1 cellular context compared by ENCODE assay signal in the genomic region with DNA sequence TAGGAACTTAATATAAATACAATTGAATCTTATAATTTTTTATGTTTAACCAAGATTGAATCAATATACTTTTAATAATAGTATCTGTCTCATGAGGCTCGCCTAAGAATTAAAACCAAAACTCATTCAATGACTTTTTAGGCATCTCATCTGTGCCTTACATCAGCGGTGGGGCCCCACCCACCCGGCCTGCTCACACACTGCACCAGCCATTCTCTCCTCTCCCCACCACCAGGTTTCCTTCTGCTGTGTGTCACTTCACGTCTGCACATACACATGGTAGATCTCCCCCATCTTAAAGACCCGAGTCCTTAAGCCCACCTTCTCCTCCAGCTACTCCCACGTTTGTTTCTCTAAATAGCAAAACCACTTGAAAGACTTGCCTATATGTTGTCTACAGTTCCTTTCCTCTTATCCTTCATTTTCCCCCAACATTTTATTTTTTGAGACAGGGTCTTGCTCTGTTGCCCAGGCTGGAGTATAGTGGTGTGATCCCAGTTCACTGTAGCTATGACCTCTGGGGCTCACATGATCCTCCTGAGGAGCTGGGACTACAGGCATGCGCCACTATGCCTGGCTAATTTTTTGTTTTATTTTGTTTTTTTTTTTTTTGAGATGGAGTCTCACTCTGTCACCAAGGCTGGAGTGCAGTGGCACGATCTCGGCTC.
TF ChIP-seq lines count a peak whose summit lies in the region.

No MANE protein-coding gene starts in this region.

TF ChIP-seq in GM12878, 131 proteins besides CTCF, POLR2A, EP300 and RAD21 (continued from another document):
- TF ChIP-seq, protein P1, sequence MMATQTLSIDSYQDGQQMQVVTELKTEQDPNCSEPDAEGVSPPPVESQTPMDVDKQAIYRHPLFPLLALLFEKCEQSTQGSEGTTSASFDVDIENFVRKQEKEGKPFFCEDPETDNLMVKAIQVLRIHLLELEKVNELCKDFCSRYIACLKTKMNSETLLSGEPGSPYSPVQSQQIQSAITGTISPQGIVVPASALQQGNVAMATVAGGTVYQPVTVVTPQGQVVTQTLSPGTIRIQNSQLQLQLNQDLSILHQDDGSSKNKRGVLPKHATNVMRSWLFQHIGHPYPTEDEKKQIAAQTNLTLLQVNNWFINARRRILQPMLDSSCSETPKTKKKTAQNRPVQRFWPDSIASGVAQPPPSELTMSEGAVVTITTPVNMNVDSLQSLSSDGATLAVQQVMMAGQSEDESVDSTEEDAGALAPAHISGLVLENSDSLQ (IDR thresholded peaks at IDR 0.05): no peak
- TF ChIP-seq ETV6 (conservative IDR thresholded peaks at IDR 0.05 in 1 of 2, IDR thresholded peaks at IDR 0.05 in 1 of 2; ENCODE audit: borderline replicate concordance in 1 of 2, low read depth in 1 of 2): no peak
- TF ChIP-seq SP1 (IDR thresholded peaks at IDR 0.05; ENCODE audit: low read depth, low read length): no peak
- no peak for TF ChIP-seq BHLHE40 (IDR thresholded peaks at IDR 0.05; ENCODE audit: borderline replicate concordance in 1 of 2, low read depth in 2 of 2, low read length in 1 of 2)
- no peak for TF ChIP-seq RFX5 (IDR thresholded peaks at IDR 0.05; ENCODE audit: low read depth, low read length)
- TF ChIP-seq TAF1 (IDR thresholded peaks at IDR 0.05; ENCODE audit: borderline replicate concordance, low read depth, low read length): no peak
- TF ChIP-seq SIX5 (IDR thresholded peaks at IDR 0.05; ENCODE audit: low read depth, low read length, severe bottlenecking): no peak
- TF ChIP-seq KLF5 (IDR thresholded peaks at IDR 0.05; ENCODE audit: partially characterized antibody): no peak
- TF ChIP-seq RBBP5 (conservative IDR thresholded peaks at IDR 0.05): no peak
- TF ChIP-seq HCFC1 (IDR thresholded peaks at IDR 0.05; ENCODE audit: low read length): no peak
- no peak for TF ChIP-seq MEF2A (IDR thresholded peaks at IDR 0.05; ENCODE audit: insufficient read depth, low read depth, low read length)
- TF ChIP-seq, protein P2, sequence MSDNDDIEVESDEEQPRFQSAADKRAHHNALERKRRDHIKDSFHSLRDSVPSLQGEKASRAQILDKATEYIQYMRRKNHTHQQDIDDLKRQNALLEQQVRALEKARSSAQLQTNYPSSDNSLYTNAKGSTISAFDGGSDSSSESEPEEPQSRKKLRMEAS (IDR thresholded peaks at IDR 0.05; ENCODE audit: low read depth, low read length): no peak
- TF ChIP-seq POU2F2 (IDR thresholded peaks at IDR 0.05; ENCODE audit: borderline replicate concordance, low read depth, low read length): no peak
- TF ChIP-seq IRF5 (IDR thresholded peaks at IDR 0.05; ENCODE audit: borderline replicate concordance): no peak
- no peak for TF ChIP-seq POLR2AphosphoS5 (IDR thresholded peaks at IDR 0.05; ENCODE audit: low read length)
- no peak for TF ChIP-seq RCOR1 (conservative IDR thresholded peaks at IDR 0.05; ENCODE audit: low read depth, low read length)
- no peak for TF ChIP-seq RUNX3 (IDR thresholded peaks at IDR 0.05; ENCODE audit: low read length)
TF ChIP-seq in GM12878: peak in this region for 0.
